Comparison of ENCODE assay signal across 16 cellular contexts in genomic region chr15:98581715-98582114, GRCh38.
DNase-seq lines count a peak whose midpoint lies in the region; ATAC-seq, FAIRE-seq and TF ChIP-seq lines count a peak whose summit lies in the region.
"Had no signal": no experiment of that assay in that cellular context is flagged by ENCODE, and none has a peak within 500 bp of the region (broad histone marks: within the 10 kb centered on the region; RNA-seq: fewer than 3 reads in every experiment).

No MANE protein-coding gene starts in this region.

- H3K9ac ChIP-seq in keratinocyte (ENCODE audit: control insufficient read depth, extremely low read depth, insufficient read depth, low read length), result no peak overlapping the region

- H3K9me3 Mint-ChIP-seq in activated CD4-positive, alpha-beta T cell treated with anti-CD3 and anti-CD28 coated beads for 36 hours (ENCODE audit: low read depth), result peaks cover 3% of the 10 kb centered on the region

- H3K27me3 ChIP-seq in GM06990 (replicated peaks; ENCODE audit: control insufficient read depth, insufficient read depth, low read length) (no peaks in the 10 kb centered on the region), Panc1 (ENCODE audit: control insufficient read depth, insufficient read depth, low read length) (peaks cover 7% of the 10 kb centered on the region), keratinocyte (ENCODE audit: control insufficient read depth, extremely low read depth, insufficient read depth, low read length) (peaks cover 28% of the 10 kb centered on the region), esophagus squamous epithelium (peaks cover 0 to 90% (median 8%) of the 10 kb centered on the region in 4 donors)

- ATAC-seq in A549 (peak in 1 of 2 experiments; percentile 64; a peak in 3 of 6 replicates), Panc1 (peak; percentile 67; the same call in 1 of the 2 replicates), HG02884 (IDR thresholded peaks at IDR 0.05; ENCODE audit: unreplicated experiment) (no peak)
- no peak for ATAC-seq in activated CD4-positive, alpha-beta T cell treated with anti-CD3 and anti-CD28 coated beads for 36 hours
- ATAC-seq: gastroesophageal sphincter had no signal

- no peak for TF ChIP-seq EP300 in A549 (IDR thresholded peaks at IDR 0.05)

- H3K4me2 ChIP-seq in A549 (no peak overlapping the region), keratinocyte (ENCODE audit: control insufficient read depth, extremely low read depth, insufficient read depth, low read depth, low read length) (no peak overlapping the region)

- TF ChIP-seq CTCF in A549 (IDR thresholded peaks at IDR 0.05), result peak; percentile 25; the same call in 2 of the 3 replicates
- peak; percentile 1 for TF ChIP-seq CTCF in GM06990 (IDR thresholded peaks at IDR 0.05; ENCODE audit: insufficient read depth, low read length, poor library complexity, severe bottlenecking)
- peak; percentile 59; the same call in 1 of the 2 replicates for TF ChIP-seq CTCF in Panc1 (IDR thresholded peaks at IDR 0.05)
- peak in 2 of 3 experiments; percentile 18 to 20 for TF ChIP-seq CTCF in keratinocyte (optimal IDR thresholded peaks at IDR 0.05 in 1 of 3, IDR thresholded peaks at IDR 0.05 in 1 of 3, conservative IDR thresholded peaks at IDR 0.05 in 1 of 3; ENCODE audit: extremely low read depth in 1 of 3, insufficient read depth in 2 of 3, low read length in 3 of 3)
- no peak for TF ChIP-seq CTCF in esophagus squamous epithelium (IDR thresholded peaks at IDR 0.05)

- no peaks in the 10 kb centered on the region for H3K9me1 ChIP-seq in keratinocyte (ENCODE audit: control insufficient read depth, extremely low read depth, insufficient read depth, low read length)

- H4K20me1 ChIP-seq in keratinocyte (ENCODE audit: control insufficient read depth, extremely low read depth, insufficient read depth, low read length), result no peaks in the 10 kb centered on the region

- DNase-seq in A549 (ENCODE audit: low read depth in 1 of 2, low spot score in 1 of 2) (no peak), GM06990 (ENCODE audit: extremely low read depth, insufficient read length) (no peak), Panc1 (ENCODE audit: low read depth, low spot score) (no peak), keratinocyte (ENCODE audit: low read depth, low spot score) (no peak), esophagus squamous epithelium (lab: John Stamatoyannopoulos, UW) (no peak), H54 (ENCODE audit: insufficient read length, low spot score) (no peak)
- DNase-seq in activated CD4-positive, alpha-beta T cell treated with anti-CD3 and anti-CD28 coated beads for 36 hours, result no peak
- DNase-seq: activated naive CD4-positive, alpha-beta T cell treated with anti-CD3 and anti-CD28 coated beads for 36 hours; caudate nucleus; DMS153; NCI-H1930; WERI-Rb-1 had no signal

- peak in 1 of 2 experiments; percentile 38; a peak in 2 of 5 replicates for TF ChIP-seq RAD21 in A549 (conservative IDR thresholded peaks at IDR 0.05 in 1 of 2, IDR thresholded peaks at IDR 0.05 in 1 of 2)

- no peak overlapping the region for H3K4me3 Mint-ChIP-seq in activated CD4-positive, alpha-beta T cell treated with anti-CD3 and anti-CD28 coated beads for 36 hours
- H3K4me3 Mint-ChIP-seq: activated naive CD4-positive, alpha-beta T cell treated with anti-CD3 and anti-CD28 coated beads for 36 hours had no signal

- BruUV-seq in Panc1 (replicated peaks; lab: Mats Ljungman, UMichigan), result no TSS peak

- H3K27me3 Mint-ChIP-seq in activated CD4-positive, alpha-beta T cell treated with anti-CD3 and anti-CD28 coated beads for 36 hours, result peaks cover 21% of the 10 kb centered on the region

- H3K79me2 ChIP-seq in keratinocyte (ENCODE audit: control insufficient read depth, insufficient read depth, low read length), result no peaks in the 10 kb centered on the region

- H3K27ac Mint-ChIP-seq in activated CD4-positive, alpha-beta T cell treated with anti-CD3 and anti-CD28 coated beads for 36 hours, result no peak overlapping the region
- H3K27ac Mint-ChIP-seq: activated naive CD4-positive, alpha-beta T cell treated with anti-CD3 and anti-CD28 coated beads for 36 hours had no signal

- dilution Hi-C loops in keratinocyte (cut with MboI; ENCODE audit: extremely low pct_ligation_motif_present, low sequenced_read_pairs), result no loop called here

- peaks cover 17% of the 10 kb centered on the region for H3K9me3 ChIP-seq in A549
- peaks cover 3% of the 10 kb centered on the region; the same call in 1 of the 2 replicates for H3K9me3 ChIP-seq in Panc1 (ENCODE audit: control insufficient read depth, insufficient read depth, low read depth, low read length)
- H3K9me3 ChIP-seq in keratinocyte (ENCODE audit: control insufficient read depth, low read depth, low read length), result no peaks in the 10 kb centered on the region
- no peaks in the 10 kb centered on the region for H3K9me3 ChIP-seq in esophagus squamous epithelium
- H3K9me3 ChIP-seq: gastroesophageal sphincter, prostate gland had no signal

- POLR2A ChIA-PET in A549 (lab: Yijun Ruan, JAX), result no interaction called here
- POLR2A ChIA-PET in Panc1 (lab: Charles Lee), result no interaction called here
- POLR2A ChIA-PET in activated CD4-positive, alpha-beta T cell treated with anti-CD3 and anti-CD28 coated beads for 36 hours (lab: Charles Lee), result interaction anchor here (0.7 kb wide), 2 partner anchors 19 to 48 kb away, joined by 3 to 4 read pairs; no protein-coding TSS in a partner anchor

- no peak overlapping the region for H2AFZ ChIP-seq in keratinocyte (ENCODE audit: control insufficient read depth, low read length)

- 6% methylated on average over 5 of the region's 5 CpGs for WGBS in A549 (ENCODE audit: missing lambda C conversion rate)
- 53 to 54% methylated on average over 5 of the region's 5 CpGs for WGBS in esophagus squamous epithelium, 2 donors

- FAIRE-seq in A549 (lab: Jason Lieb, UNC) (no peak), keratinocyte (lab: Jason Lieb, UNC) (no peak), H54 (lab: Jason Lieb, UNC) (no peak)

- H3K4me1 ChIP-seq in A549 (0 out of 3 replicates have a peak, but pooled peaks cover 5% of the 10 kb centered on the region), Panc1 (ENCODE audit: control insufficient read depth, insufficient read depth, low read length) (0 out of 2 replicates have a peak, but pooled peaks cover 6% of the 10 kb centered on the region), keratinocyte (ENCODE audit: control insufficient read depth, extremely low read depth, insufficient read depth, low read length) (no peaks in the 10 kb centered on the region), esophagus squamous epithelium (no peaks in the 10 kb centered on the region)
- H3K4me1 ChIP-seq: gastroesophageal sphincter, prostate gland had no signal

- H3K36me3 ChIP-seq in GM06990 (ENCODE audit: control insufficient read depth, insufficient read depth, low read length), result no peaks in the 10 kb centered on the region
- no peaks in the 10 kb centered on the region for H3K36me3 ChIP-seq in Panc1 (ENCODE audit: control insufficient read depth, insufficient read depth, low read length)
- no peaks in the 10 kb centered on the region for H3K36me3 ChIP-seq in keratinocyte (ENCODE audit: control insufficient read depth in 2 of 2, extremely low read depth in 1 of 2, insufficient read depth in 2 of 2, low read length in 2 of 2)
- no peaks in the 10 kb centered on the region for H3K36me3 ChIP-seq in esophagus squamous epithelium
- H3K36me3 ChIP-seq: gastroesophageal sphincter, prostate gland, WERI-Rb-1 had no signal

- no peak for TF ChIP-seq POLR2A in A549 (IDR thresholded peaks at IDR 0.05; ENCODE audit: low read length)
- no peak for TF ChIP-seq POLR2A in esophagus squamous epithelium (IDR thresholded peaks at IDR 0.05)
- TF ChIP-seq POLR2A in H54 (IDR thresholded peaks at IDR 0.05; ENCODE audit: low read depth, low read length), result no peak

- H3K27ac ChIP-seq in A549 (no peak overlapping the region), Panc1 (ENCODE audit: low read length) (no peak overlapping the region), keratinocyte (ENCODE audit: control insufficient read depth, insufficient read depth, low read length) (no peak overlapping the region), esophagus squamous epithelium (no peak overlapping the region)
- H3K27ac ChIP-seq: gastroesophageal sphincter, prostate gland, SK-N-MC, WERI-Rb-1 had no signal

- in situ Hi-C loops in Panc1 (cut with HindIII; ENCODE audit: low pct_unique_long_range_greater_than_20kb, low sequenced_read_pairs), result no loop called here

- H3K4me3 ChIP-seq in A549 (no peak overlapping the region), GM06990 (replicated peaks; ENCODE audit: low read depth, low read length) (no peak overlapping the region), Panc1 (ENCODE audit: low read depth in 2 of 2, low read length in 2 of 2) (no peak overlapping the region), keratinocyte (ENCODE audit: control insufficient read depth in 2 of 3, extremely low read depth in 1 of 3, insufficient read depth in 2 of 3, low read depth in 1 of 3, low read length in 3 of 3) (no peak overlapping the region), esophagus squamous epithelium (no peak overlapping the region)
- H3K4me3 ChIP-seq: gastroesophageal sphincter, prostate gland, SK-N-MC had no signal

- CTCF ChIA-PET in A549 (lab: Yijun Ruan, JAX) (interaction anchor here (1.1 to 4.8 kb wide), 4 partner anchors 9 to 49 kb away, joined by 4 to 26 read pairs (median 4); no protein-coding TSS in a partner anchor), Panc1 (lab: Charles Lee) (no interaction called here)
- CTCF ChIA-PET in activated CD4-positive, alpha-beta T cell treated with anti-CD3 and anti-CD28 coated beads for 36 hours (lab: Charles Lee), result interaction anchor here (0.6 to 2.2 kb wide), 4 partner anchors 13 to 336 kb away, joined by 3 to 8 read pairs (median 3); no protein-coding TSS in a partner anchor

- intact Hi-C loops in Panc1 (cut with micrococcal nuclease; ENCODE audit: unreplicated experiment), result loop anchor here (5.0 kb wide), 1 partner anchor 61 kb away; no protein-coding TSS in a partner anchor
- intact Hi-C loops in esophagus squamous epithelium (cut with DNase I), result no loop called here
- intact Hi-C loops in activated CD4-positive, alpha-beta T cell treated with anti-CD3 and anti-CD28 coated beads for 36 hours (cut with DNase I, micrococcal nuclease), result loop anchor here in 1 of 2 experiments (2.0 kb wide), 1 partner anchor 65 kb away; no protein-coding TSS in a partner anchor

- H3K4me1 Mint-ChIP-seq in activated CD4-positive, alpha-beta T cell treated with anti-CD3 and anti-CD28 coated beads for 36 hours, result peaks cover 11% of the 10 kb centered on the region

- H3K36me3 Mint-ChIP-seq in activated CD4-positive, alpha-beta T cell treated with anti-CD3 and anti-CD28 coated beads for 36 hours (ENCODE audit: low read depth), result no peaks in the 10 kb centered on the region

TF ChIP-seq in A549, 52 proteins besides CTCF, POLR2A, EP300 and RAD21:
- TF ChIP-seq HOXA7 (CRISPR knock-in tag; IDR thresholded peaks at IDR 0.05) (no peak), FOXS1 (CRISPR knock-in tag; IDR thresholded peaks at IDR 0.05) (no peak), EHF (CRISPR knock-in tag; IDR thresholded peaks at IDR 0.05) (no peak), NPAS2 (CRISPR knock-in tag; IDR thresholded peaks at IDR 0.05; ENCODE audit: borderline replicate concordance) (no peak), RCOR1 (IDR thresholded peaks at IDR 0.05; ENCODE audit: low read depth, low read length) (no peak), HEYL (CRISPR knock-in tag; IDR thresholded peaks at IDR 0.05) (no peak), MAFK (IDR thresholded peaks at IDR 0.05; ENCODE audit: partially characterized antibody) (no peak)

Comparison
In these comparisons a context has a peak if more than half of its experiments do, and no peak if none do; other contexts are left out.
1. CTCF ChIP-seq: peak in A549 (single experiment), GM06990 (single experiment), Panc1 (single experiment) and keratinocyte (2 of 3); none in esophagus squamous epithelium (0 of 6).